8 cellular contexts compared by ENCODE assay signal in the genomic region with DNA sequence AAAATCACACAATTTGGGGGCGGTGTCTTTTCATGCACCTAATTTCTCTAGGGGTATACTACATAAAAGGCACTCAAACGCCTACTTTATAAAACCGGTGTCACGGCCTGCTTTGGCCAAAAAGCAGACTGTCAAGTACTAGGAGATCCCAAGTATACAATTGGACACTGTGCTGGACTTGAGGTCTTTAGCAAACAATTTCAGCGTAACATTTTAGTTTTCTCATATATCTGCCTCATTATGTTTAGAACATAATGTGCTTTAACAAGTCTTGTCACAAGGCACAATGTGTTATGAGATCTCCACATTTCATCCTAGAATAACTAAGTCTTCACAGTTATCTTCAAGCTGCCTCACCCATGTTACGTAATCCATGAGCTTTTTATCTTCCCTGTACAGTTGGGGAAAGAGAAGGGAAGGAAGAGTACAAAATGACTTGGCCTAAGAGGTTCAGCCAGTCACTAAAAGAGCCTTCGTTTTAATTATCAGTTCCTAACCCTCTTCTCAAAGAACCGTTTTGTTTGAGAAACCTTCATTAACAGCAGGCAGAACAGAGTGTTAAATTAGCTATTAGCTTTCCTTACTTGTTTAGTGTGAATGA. TPM values are rescaled to one million over a fixed set of nuclear protein-coding genes. Genes with fewer than 3 reads are reported as not detected.
DNase-seq lines count a peak whose midpoint lies in the region; ATAC-seq and TF ChIP-seq lines count a peak whose summit lies in the region.

No MANE protein-coding gene starts in this region.

- H3K14ac ChIP-seq in mesenchymal stem cell (ENCODE audit: low read length in 2 of 2): no peak overlapping the region

- H3K9me2 ChIP-seq in Loucy (replicated peaks; ENCODE audit: low read depth, low read length): no peaks in the 10 kb centered on the region

- no peak overlapping the region for H3K4ac ChIP-seq in mesenchymal stem cell (ENCODE audit: low read depth in 1 of 2, low read length in 2 of 2)

- no peak overlapping the region for H2BK12ac ChIP-seq in mesenchymal stem cell (ENCODE audit: low read length in 2 of 2)

- H3K27me3 Mint-ChIP-seq in activated naive CD8-positive, alpha-beta T cell treated with anti-CD3 and anti-CD28 coated beads, Interleukin-2, amount 50 U/mL, for 24 hours: no peaks in the 10 kb centered on the region

- H3K18ac ChIP-seq in mesenchymal stem cell (ENCODE audit: low read depth in 1 of 2, low read length in 2 of 2): no peak overlapping the region

- no peak overlapping the region for H2BK5ac ChIP-seq in mesenchymal stem cell (ENCODE audit: low read depth, low read length, poor library complexity, severe bottlenecking)

- H3F3A ChIP-seq in Loucy (ENCODE audit: low read depth): no peaks in the 10 kb centered on the region

- no peak overlapping the region for H2BK15ac ChIP-seq in mesenchymal stem cell (ENCODE audit: low read depth, poor library complexity, severe bottlenecking)

- H3K79me1 ChIP-seq in mesenchymal stem cell (replicated peaks; ENCODE audit: low read length, poor library complexity, severe bottlenecking): peaks cover 5% of the 10 kb centered on the region

- peaks cover 79% of the 10 kb centered on the region for H3K4me1 ChIP-seq in Loucy (ENCODE audit: insufficient read depth, low read length, poor library complexity, severe bottlenecking)
- H3K4me1 ChIP-seq in mesenchymal stem cell (ENCODE audit: control insufficient read depth, insufficient read depth, low read depth, low read length): no peaks in the 10 kb centered on the region
- peaks cover 11 to 61% (median 33%) of the 10 kb centered on the region in 6 donors for H3K4me1 ChIP-seq in spleen

- H3K79me2 ChIP-seq in Loucy (ENCODE audit: insufficient read depth, low read length): peaks cover 64% of the 10 kb centered on the region

- TF ChIP-seq CTCF in Loucy (conservative IDR thresholded peaks at IDR 0.05; ENCODE audit: low read length) (no peak), spleen (IDR thresholded peaks at IDR 0.05 in 8 of 11, conservative IDR thresholded peaks at IDR 0.05 in 3 of 11) (no peak)

- H3K27ac ChIP-seq in mesenchymal stem cell (ENCODE audit: low read length, poor library complexity, severe bottlenecking) (no peak overlapping the region), spleen (no peak overlapping the region)

- H3K36me3 Mint-ChIP-seq in activated naive CD8-positive, alpha-beta T cell treated with anti-CD3 and anti-CD28 coated beads, Interleukin-2, amount 50 U/mL, for 24 hours (ENCODE audit: low read depth): no peaks in the 10 kb centered on the region

- no peaks in the 10 kb centered on the region for H3K36me3 ChIP-seq in Loucy (ENCODE audit: insufficient read depth, low read length)
- H3K36me3 ChIP-seq in mesenchymal stem cell (ENCODE audit: control insufficient read depth in 1 of 2, insufficient read depth in 2 of 2, low read depth in 1 of 2, low read length in 2 of 2): no peaks in the 10 kb centered on the region
- H3K36me3 ChIP-seq in spleen: no peaks in the 10 kb centered on the region

- H3K27ac Mint-ChIP-seq in activated naive CD8-positive, alpha-beta T cell treated with anti-CD3 and anti-CD28 coated beads, Interleukin-2, amount 50 U/mL, for 24 hours: no peak overlapping the region

- no peak overlapping the region for H2AK5ac ChIP-seq in mesenchymal stem cell (ENCODE audit: low read length, severe bottlenecking)

- H3K9me3 ChIP-seq in Loucy (ENCODE audit: insufficient read depth, low read depth, low read length): no peaks in the 10 kb centered on the region
- H3K9me3 ChIP-seq in mesenchymal stem cell (ENCODE audit: control insufficient read depth, low read length): no peaks in the 10 kb centered on the region
- H3K9me3 ChIP-seq in spleen: no peaks in the 10 kb centered on the region

- H4K91ac ChIP-seq in mesenchymal stem cell (ENCODE audit: low read length): no peak overlapping the region

- H3K9me3 Mint-ChIP-seq in activated naive CD8-positive, alpha-beta T cell treated with anti-CD3 and anti-CD28 coated beads, Interleukin-2, amount 50 U/mL, for 24 hours: no peaks in the 10 kb centered on the region

- ATAC-seq in activated naive CD8-positive, alpha-beta T cell treated with anti-CD3 and anti-CD28 coated beads, Interleukin-2, amount 50 U/mL, for 24 hours: no peak

- H3K23ac ChIP-seq in mesenchymal stem cell (ENCODE audit: low read length in 2 of 2): no peak overlapping the region

- peaks cover 52% of the 10 kb centered on the region for H3K4me1 Mint-ChIP-seq in activated naive CD8-positive, alpha-beta T cell treated with anti-CD3 and anti-CD28 coated beads, Interleukin-2, amount 50 U/mL, for 24 hours

- intact Hi-C loops in spleen (cut with DNase I; ENCODE audit: low total_unique reads): no loop called here

- H3K4me3 Mint-ChIP-seq in activated naive CD8-positive, alpha-beta T cell treated with anti-CD3 and anti-CD28 coated beads, Interleukin-2, amount 50 U/mL, for 24 hours: peak overlapping the region; percentile 87

- no peak overlapping the region for H2AFZ ChIP-seq in Loucy (ENCODE audit: low read length)
- H2AFZ ChIP-seq in mesenchymal stem cell (ENCODE audit: low read depth, low read length): no peak overlapping the region

- peaks cover 23% of the 10 kb centered on the region for H4K20me1 ChIP-seq in Loucy (ENCODE audit: insufficient read depth, low read length, poor library complexity, severe bottlenecking)

- H3K9ac ChIP-seq in Loucy (ENCODE audit: low read depth, low read length, poor library complexity, severe bottlenecking) (peak overlapping the region; percentile 86), mesenchymal stem cell (ENCODE audit: low read length) (peak overlapping the region; percentile 83)

- H3K27me3 ChIP-seq in Loucy (ENCODE audit: insufficient read depth, low read length, poor library complexity, severe bottlenecking) (no peaks in the 10 kb centered on the region), mesenchymal stem cell (ENCODE audit: control insufficient read depth in 1 of 2, insufficient read depth in 1 of 2, low read length in 2 of 2) (no peaks in the 10 kb centered on the region), spleen (replicated peaks in 1 of 7) (no peaks in the 10 kb centered on the region)

- H3K4me3 ChIP-seq in Loucy (ENCODE audit: low read length, poor library complexity, severe bottlenecking): peak overlapping the region; percentile 97
- H3K4me3 ChIP-seq in mesenchymal stem cell (ENCODE audit: insufficient read depth in 1 of 2, low read depth in 1 of 2, low read length in 2 of 2): peak overlapping the region in 1 of 2 experiments; percentile 83
- peak overlapping the region in 1 of 8 donors; percentile 86 for H3K4me3 ChIP-seq in spleen

- TF ChIP-seq POLR2A in spleen (IDR thresholded peaks at IDR 0.05): no peak

- peak overlapping the region; percentile 85 for H3K4me2 ChIP-seq in Loucy (ENCODE audit: low read depth, low read length, poor library complexity, severe bottlenecking)
- no peak overlapping the region for H3K4me2 ChIP-seq in mesenchymal stem cell (ENCODE audit: low read length, poor library complexity, severe bottlenecking)

- no peak overlapping the region for H2BK120ac ChIP-seq in mesenchymal stem cell (ENCODE audit: low read depth, low read length)

- WGBS in mesenchymal stem cell: 100% methylated on average over 5 of the region's 8 CpGs
- WGBS in spleen, 5 donors: 73 to 86% (median 80%) methylated on average over 8 of the region's 8 CpGs

- peak; percentile 25 for DNase-seq in EH (ENCODE audit: low read depth)
- DNase-seq in activated naive CD8-positive, alpha-beta T cell treated with anti-CD3 and anti-CD28 coated beads, Interleukin-2, amount 50 U/mL, for 24 hours: no peak
- DNase-seq in mesenchymal stem cell: peak; percentile 18
- DNase-seq in stimulated activated naive CD4-positive, alpha-beta T cell (lab: John Stamatoyannopoulos, UW): no peak
- no peak for DNase-seq in DMS153 (lab: John Stamatoyannopoulos, UW)
- DNase-seq in spleen: no peak
- no peak for DNase-seq in NCI-H2196 treated with DMSO at 0.1 percent for 48 hours (lab: John Stamatoyannopoulos, UW; ENCODE audit: unreplicated experiment)

- no peak overlapping the region for H4K8ac ChIP-seq in mesenchymal stem cell (ENCODE audit: low read length)

RNA-seq across cellular contexts. Expression of a gene that starts 1.7 kb away (rescaled TPM):
- 5.5 TPM for polyA plus RNA-seq in mesenchymal stem cell (2013, experiment 1 of 2)
- 5.8 TPM for polyA plus RNA-seq in mesenchymal stem cell (2013, experiment 2 of 2)
- 10 to 100 TPM in 3 of 7 donors, 1 to 10 TPM in 4; 8.0 to 14.2 (median 9.5) TPM for total RNA-seq in spleen
- polyA plus RNA-seq in spleen: 1 to 10 TPM; 2.8 to 4.1 (median 3.8) TPM

Comparison
In these comparisons a context has a peak if more than half of its experiments do, and no peak if none do; other contexts are left out.
1. DNase-seq: peak in EH (single experiment) and mesenchymal stem cell (single experiment); none in activated naive CD8-positive, alpha-beta T cell treated with anti-CD3 and anti-CD28 coated beads, Interleukin-2, amount 50 U/mL, for 24 hours (single experiment), stimulated activated naive CD4-positive, alpha-beta T cell (0 of 6), DMS153 (single experiment), spleen (single experiment) and NCI-H2196 treated with DMSO at 0.1 percent for 48 hours (single experiment).